ENCODE assay signal across 1 cellular context in genomic region chr1:17053071-17053684, GRCh38.
TF ChIP-seq lines count a peak whose summit lies in the region.

No MANE protein-coding gene starts in this region.

TF ChIP-seq in SK-N-SH, 30 proteins besides CTCF, POLR2A, EP300 and RAD21 (continued from another document):
- TF ChIP-seq REST (IDR thresholded peaks at IDR 0.05; ENCODE audit: low read depth, low read length): no peak
- no peak for TF ChIP-seq EZH2phosphoT487 (IDR thresholded peaks at IDR 0.05; ENCODE audit: borderline replicate concordance, low read depth)
- TF ChIP-seq FOXJ3 (CRISPR knock-in tag; IDR thresholded peaks at IDR 0.05): no peak
- TF ChIP-seq ZBTB33 (IDR thresholded peaks at IDR 0.05; ENCODE audit: borderline replicate concordance, low read depth): no peak
- TF ChIP-seq RFX5 (IDR thresholded peaks at IDR 0.05; ENCODE audit: low read length): no peak
- no peak for TF ChIP-seq RXRA (IDR thresholded peaks at IDR 0.05; ENCODE audit: borderline replicate concordance, low read depth)
- TF ChIP-seq JUND (IDR thresholded peaks at IDR 0.05): no peak
- TF ChIP-seq TEAD4 (IDR thresholded peaks at IDR 0.05; ENCODE audit: borderline replicate concordance, insufficient read depth): no peak
TF ChIP-seq in SK-N-SH: peak in this region for 0.
